Comparison of ENCODE assay signal across 18 cellular contexts in the genomic region with DNA sequence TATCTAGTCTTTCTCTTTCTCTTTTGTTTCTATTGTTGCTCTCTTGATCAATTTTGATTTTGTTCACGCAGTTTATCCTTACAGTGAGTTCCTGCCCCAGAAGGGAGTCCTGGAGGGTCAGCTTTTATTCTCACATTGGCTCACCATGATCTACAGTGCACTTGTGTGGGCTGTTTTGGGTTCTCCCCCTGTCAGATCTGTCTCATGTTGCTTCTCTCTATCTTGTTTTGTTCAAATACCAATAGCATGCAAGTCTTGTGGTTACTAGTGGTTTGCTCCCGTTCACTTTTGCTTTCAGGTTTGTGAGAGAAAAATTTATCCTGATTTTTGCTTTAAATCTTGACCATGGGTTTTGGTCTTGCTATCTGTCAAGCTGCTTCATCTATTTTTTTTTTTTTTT.
"Had no signal": no experiment of that assay in that cellular context is flagged by ENCODE, and none has a peak within 500 bp of the region (broad histone marks: within the 10 kb centered on the region; RNA-seq: fewer than 3 reads in every experiment).

No MANE protein-coding gene starts in this region.

- DNase-seq: cortex of kidney; effector memory CD8-positive, alpha-beta T cell; erythroblast; head of caudate nucleus; mucosa of descending colon; naive B cell; right lobe of liver; small intestine; stimulated activated CD4-positive, alpha-beta T cell treated with anti-CD3 and anti-CD28 coated beads, Interleukin-15, amount 100 ng/mL, for 24 hours; stimulated activated CD4-positive, alpha-beta T cell treated with anti-CD3 and anti-CD28 coated beads, Interleukin-2, amount 100 ng/mL, for 48 hours; stimulated activated naive B cell treated with anti-CD40 and anti-IgM and Interleukin-4, amounts not matched to agents 10 μg/mL and 1 μg/mL and 100 μg/mL, for 72 hours; transverse colon had no signal

- H3K27ac Mint-ChIP-seq: effector memory CD8-positive, alpha-beta T cell; memory B cell; naive B cell; natural killer cell treated with Interleukin-12 subunit alpha and Interleukin-12 subunit beta and Interleukin-15 and Interleukin-18, amount 100 ng/mL, for 72 hours; neural progenitor cell; progenitor cell of endocrine pancreas; stimulated activated naive B cell treated with anti-CD40 and anti-IgM and Interleukin-4, amounts not matched to agents 10 μg/mL and 1 μg/mL and 100 μg/mL, for 72 hours; stimulated activated naive CD8-positive, alpha-beta T cell treated with anti-CD3 and anti-CD28 coated beads, Interleukin-15, Interleukin-2, amounts not matched to agents 100 ng/mL and 50 ng/mL, for 24 hours had no signal

- H3K4me1 Mint-ChIP-seq: memory B cell; naive B cell; stimulated activated naive B cell treated with anti-CD40 and anti-IgM and Interleukin-4, amounts not matched to agents 10 μg/mL and 1 μg/mL and 100 μg/mL, for 72 hours had no signal

- H3K36me3 Mint-ChIP-seq: memory B cell; naive B cell; stimulated activated naive B cell treated with anti-CD40 and anti-IgM and Interleukin-4, amounts not matched to agents 10 μg/mL and 1 μg/mL and 100 μg/mL, for 72 hours had no signal

- H3K27me3 Mint-ChIP-seq: effector memory CD8-positive, alpha-beta T cell; memory B cell; naive B cell; natural killer cell treated with Interleukin-12 subunit alpha and Interleukin-12 subunit beta and Interleukin-15 and Interleukin-18, amount 100 ng/mL, for 72 hours; progenitor cell of endocrine pancreas; stimulated activated naive B cell treated with anti-CD40 and anti-IgM and Interleukin-4, amounts not matched to agents 10 μg/mL and 1 μg/mL and 100 μg/mL, for 72 hours; stimulated activated naive CD8-positive, alpha-beta T cell treated with anti-CD3 and anti-CD28 coated beads, Interleukin-15, Interleukin-2, amounts not matched to agents 100 ng/mL and 50 ng/mL, for 24 hours had no signal

- ATAC-seq: effector memory CD8-positive, alpha-beta T cell; left lobe of liver; mucosa of descending colon; natural killer cell treated with Interleukin-12 subunit alpha and Interleukin-12 subunit beta and Interleukin-15 and Interleukin-18, amount 100 ng/mL, for 72 hours; right lobe of liver; stimulated activated naive B cell treated with anti-CD40 and anti-IgM and Interleukin-4, amounts not matched to agents 10 μg/mL and 1 μg/mL and 100 μg/mL, for 72 hours had no signal

- H3K4me3 Mint-ChIP-seq: effector memory CD8-positive, alpha-beta T cell; memory B cell; naive B cell; natural killer cell treated with Interleukin-12 subunit alpha and Interleukin-12 subunit beta and Interleukin-15 and Interleukin-18, amount 100 ng/mL, for 72 hours; neural progenitor cell; stimulated activated naive B cell treated with anti-CD40 and anti-IgM and Interleukin-4, amounts not matched to agents 10 μg/mL and 1 μg/mL and 100 μg/mL, for 72 hours; stimulated activated naive CD8-positive, alpha-beta T cell treated with anti-CD3 and anti-CD28 coated beads, Interleukin-15, Interleukin-2, amounts not matched to agents 100 ng/mL and 50 ng/mL, for 24 hours had no signal
